Comparison of ENCODE assay signal across 25 cellular contexts in genomic region chr9:129306318-129306973, GRCh38.
DNase-seq lines count a peak whose midpoint lies in the region; ATAC-seq, FAIRE-seq and TF ChIP-seq lines count a peak whose summit lies in the region.
"Had no signal": no experiment of that assay in that cellular context is flagged by ENCODE, and none has a peak within 500 bp of the region (broad histone marks: within the 10 kb centered on the region; RNA-seq: fewer than 3 reads in every experiment).

No MANE protein-coding gene starts in this region.

- no peak for TF ChIP-seq RAD21 in HepG2 (CRISPR knock-in tag; IDR thresholded peaks at IDR 0.05)

- H3K9me3 ChIP-seq in HepG2 (ENCODE audit: low read length) (peaks cover 6% of the 10 kb centered on the region; the same call in 1 of the 2 replicates), stomach smooth muscle (ENCODE audit: control insufficient read depth in 2 of 2, low read length in 2 of 2) (no peaks in the 10 kb centered on the region)
- H3K9me3 ChIP-seq: gastroesophageal sphincter had no signal

- H3K79me2 ChIP-seq in HepG2 (ENCODE audit: insufficient read depth, low read length): no peaks in the 10 kb centered on the region

- TF ChIP-seq POLR2A in HepG2 (IDR thresholded peaks at IDR 0.05; ENCODE audit: insufficient read depth in 1 of 2, low read depth in 2 of 2, low read length in 2 of 2): no peak

- H3K9ac ChIP-seq in HepG2 (ENCODE audit: insufficient read depth, low read depth, low read length): no peak overlapping the region
- H3K9ac ChIP-seq in stomach smooth muscle (ENCODE audit: low read length in 2 of 2): no peak overlapping the region
- H3K9ac ChIP-seq: GM23248 had no signal

- no peak overlapping the region for H2AFZ ChIP-seq in HepG2 (ENCODE audit: low read length)
- H2AFZ ChIP-seq: GM23248 had no signal

- no TSS peak for BruUV-seq in HepG2 (replicated peaks; lab: Mats Ljungman, UMichigan)

- peak; percentile 64 for ATAC-seq in HepG2
- ATAC-seq in HG03457 (IDR thresholded peaks at IDR 0.05; ENCODE audit: unreplicated experiment): no peak
- no peak for ATAC-seq in GM19035 (IDR thresholded peaks at IDR 0.05; ENCODE audit: unreplicated experiment)
- ATAC-seq: activated T-cell treated with anti-CD3 and anti-CD28 coated beads, Interleukin-2, amount 50 U/mL, for 72 hours; gastroesophageal sphincter; Panc1 had no signal

- CTCF ChIA-PET in HepG2 (lab: Yijun Ruan, JAX; ENCODE audit: low intra/inter-chr PET ratio, low total read pairs): no interaction called here

- DNase-seq in activated effector memory CD4-positive, alpha-beta T cell treated with anti-CD3 and anti-CD28 coated beads, Interleukin-2, amount 50 U/mL, for 16 hours: peak; percentile 48
- DNase-seq in activated effector memory CD4-positive, alpha-beta T cell treated with Interleukin-2 at 50 U/mL for 16 hours: no peak
- DNase-seq in activated CD8-positive, alpha-beta memory T cell treated with anti-CD3 and anti-CD28 coated beads, Interleukin-2, amount 50 U/mL, for 48 hours: peak; percentile 35
- DNase-seq in HepG2 (ENCODE audit: low spot score) (no peak), NCI-H1092 treated with DMSO at 0.1 percent for 48 hours (lab: John Stamatoyannopoulos, UW) (no peak)
- DNase-seq: activated CD4-positive, alpha-beta T cell treated with anti-CD3 and anti-CD28 coated beads, Interleukin-2, amount 50 U/mL, for 4 hours; activated T-cell treated with anti-CD3 and anti-CD28 coated beads, Interleukin-2, amount 50 U/mL, for 72 hours; brain microvascular endothelial cell; Calu3; esophagus squamous epithelium; kidney glomerular epithelial cell; naive B cell; NCI-H1417 treated with DMSO at 0.1 percent for 48 hours; NCI-H510A treated with DMSO at 0.1 percent for 48 hours; retina; T-helper 2 cell had no signal

- POLR2A ChIA-PET in HepG2 (lab: Yijun Ruan, JAX): interaction anchor here (1.1 kb wide), 1 partner anchor 11 kb away, joined by 4 read pairs; no protein-coding TSS in a partner anchor

- no peak overlapping the region; a peak in 1 of 6 replicates for H3K4me3 ChIP-seq in HepG2 (replicated peaks in 1 of 3; ENCODE audit: insufficient read depth in 1 of 3, low read depth in 2 of 3, low read length in 3 of 3)
- no peak overlapping the region for H3K4me3 ChIP-seq in stomach smooth muscle (ENCODE audit: low read length in 2 of 2)
- H3K4me3 ChIP-seq: esophagus squamous epithelium, gastroesophageal sphincter, GM23248 had no signal

- intact Hi-C loops in HepG2 (cut with micrococcal nuclease; ENCODE audit: unreplicated experiment): loop anchor here (5.0 kb wide), 1 partner anchor 36 kb away; no protein-coding TSS in a partner anchor

- peaks cover 21% of the 10 kb centered on the region for H3K4me1 ChIP-seq in HepG2 (ENCODE audit: insufficient read depth, low read length)
- H3K4me1 ChIP-seq in stomach smooth muscle (ENCODE audit: control insufficient read depth, insufficient read depth, low read length): peaks cover 7% of the 10 kb centered on the region
- H3K4me1 ChIP-seq: esophagus squamous epithelium, gastroesophageal sphincter had no signal

- TF ChIP-seq CTCF in HepG2 (CRISPR knock-in tag; IDR thresholded peaks at IDR 0.05): no peak

- no peaks in the 10 kb centered on the region for H3K36me3 ChIP-seq in HepG2 (replicated peaks in 1 of 2; ENCODE audit: control insufficient read depth in 1 of 2, insufficient read depth in 2 of 2, low read length in 2 of 2)
- no peaks in the 10 kb centered on the region for H3K36me3 ChIP-seq in stomach smooth muscle (ENCODE audit: control insufficient read depth in 2 of 2, insufficient read depth in 2 of 2, low read length in 2 of 2)
- H3K36me3 ChIP-seq: brain microvascular endothelial cell, esophagus squamous epithelium, gastroesophageal sphincter had no signal

- H3K27me3 ChIP-seq in HepG2 (ENCODE audit: control insufficient read depth in 1 of 2, insufficient read depth in 2 of 2, low read length in 2 of 2): peaks cover 2 to 14% of the 10 kb centered on the region in 2 experiments; a peak in 2 of 5 replicates
- no peaks in the 10 kb centered on the region for H3K27me3 ChIP-seq in stomach smooth muscle (ENCODE audit: control insufficient read depth in 1 of 2, insufficient read depth in 2 of 2, low read length in 2 of 2)
- H3K27me3 ChIP-seq: brain microvascular endothelial cell, esophagus squamous epithelium, gastroesophageal sphincter had no signal

- no peak for FAIRE-seq in HepG2 (lab: Jason Lieb, UNC)
- FAIRE-seq: colon, GM12892 had no signal

- TF ChIP-seq EP300 in HepG2 (IDR thresholded peaks at IDR 0.05; ENCODE audit: low read depth in 2 of 2, low read length in 2 of 2) (no peak), HepG2 (CRISPR knock-in tag; IDR thresholded peaks at IDR 0.05; ENCODE audit: borderline replicate concordance) (no peak)

- no peak overlapping the region for H3K27ac ChIP-seq in HepG2 (ENCODE audit: extremely low read length, insufficient read depth, low read length)
- H3K27ac ChIP-seq in stomach smooth muscle (ENCODE audit: low read length): peak overlapping the region; percentile 18
- H3K27ac ChIP-seq: brain microvascular endothelial cell, esophagus squamous epithelium, gastroesophageal sphincter, GM23248, VCaP had no signal

- in situ Hi-C loops in HepG2 (cut with HindIII; ENCODE audit: extremely low pct_ligation_motif_present, low pct_unique_long_range_greater_than_20kb): no loop called here

- H4K20me1 ChIP-seq in HepG2 (ENCODE audit: insufficient read depth, low read length): no peaks in the 10 kb centered on the region

- H3K4me2 ChIP-seq in HepG2 (ENCODE audit: low read depth, low read length): peak overlapping the region; percentile 61; the same call in 1 of the 2 replicates

- WGBS in HepG2 (ENCODE audit: low lambda C conversion rate): 30% methylated on average over 13 of the region's 13 CpGs

TF ChIP-seq in HepG2, 621 proteins besides CTCF, POLR2A, EP300 and RAD21 (continues in another document):
- TF ChIP-seq REXO4 (CRISPR knock-in tag; IDR thresholded peaks at IDR 0.05; ENCODE audit: borderline replicate concordance): no peak
- no peak for TF ChIP-seq POLR2G (IDR thresholded peaks at IDR 0.05; ENCODE audit: low read depth, low read length)
- TF ChIP-seq SIX4 (CRISPR knock-in tag; IDR thresholded peaks at IDR 0.05): no peak
- TF ChIP-seq, protein P1, sequence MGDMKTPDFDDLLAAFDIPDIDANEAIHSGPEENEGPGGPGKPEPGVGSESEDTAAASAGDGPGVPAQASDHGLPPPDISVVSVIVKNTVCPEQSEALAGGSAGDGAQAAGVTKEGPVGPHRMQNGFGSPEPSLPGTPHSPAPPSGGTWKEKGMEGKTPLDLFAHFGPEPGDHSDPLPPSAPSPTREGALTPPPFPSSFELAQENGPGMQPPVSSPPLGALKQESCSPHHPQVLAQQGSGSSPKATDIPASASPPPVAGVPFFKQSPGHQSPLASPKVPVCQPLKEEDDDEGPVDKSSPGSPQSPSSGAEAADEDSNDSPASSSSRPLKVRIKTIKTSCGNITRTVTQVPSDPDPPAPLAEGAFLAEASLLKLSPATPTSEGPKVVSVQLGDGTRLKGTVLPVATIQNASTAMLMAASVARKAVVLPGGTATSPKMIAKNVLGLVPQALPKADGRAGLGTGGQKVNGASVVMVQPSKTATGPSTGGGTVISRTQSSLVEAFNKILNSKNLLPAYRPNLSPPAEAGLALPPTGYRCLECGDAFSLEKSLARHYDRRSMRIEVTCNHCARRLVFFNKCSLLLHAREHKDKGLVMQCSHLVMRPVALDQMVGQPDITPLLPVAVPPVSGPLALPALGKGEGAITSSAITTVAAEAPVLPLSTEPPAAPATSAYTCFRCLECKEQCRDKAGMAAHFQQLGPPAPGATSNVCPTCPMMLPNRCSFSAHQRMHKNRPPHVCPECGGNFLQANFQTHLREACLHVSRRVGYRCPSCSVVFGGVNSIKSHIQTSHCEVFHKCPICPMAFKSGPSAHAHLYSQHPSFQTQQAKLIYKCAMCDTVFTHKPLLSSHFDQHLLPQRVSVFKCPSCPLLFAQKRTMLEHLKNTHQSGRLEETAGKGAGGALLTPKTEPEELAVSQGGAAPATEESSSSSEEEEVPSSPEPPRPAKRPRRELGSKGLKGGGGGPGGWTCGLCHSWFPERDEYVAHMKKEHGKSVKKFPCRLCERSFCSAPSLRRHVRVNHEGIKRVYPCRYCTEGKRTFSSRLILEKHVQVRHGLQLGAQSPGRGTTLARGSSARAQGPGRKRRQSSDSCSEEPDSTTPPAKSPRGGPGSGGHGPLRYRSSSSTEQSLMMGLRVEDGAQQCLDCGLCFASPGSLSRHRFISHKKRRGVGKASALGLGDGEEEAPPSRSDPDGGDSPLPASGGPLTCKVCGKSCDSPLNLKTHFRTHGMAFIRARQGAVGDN (CRISPR knock-in tag; IDR thresholded peaks at IDR 0.05): no peak
- TF ChIP-seq ZGPAT (CRISPR knock-in tag; IDR thresholded peaks at IDR 0.05): no peak
- no peak for TF ChIP-seq ZNF558 (CRISPR knock-in tag; IDR thresholded peaks at IDR 0.05; ENCODE audit: borderline replicate concordance)
- TF ChIP-seq ZNF121 (CRISPR knock-in tag; IDR thresholded peaks at IDR 0.05): peak; percentile 87
- TF ChIP-seq TEAD2 (CRISPR knock-in tag; IDR thresholded peaks at IDR 0.05): no peak

Comparison
In these comparisons a context has a peak if more than half of its experiments do, and no peak if none do; other contexts are left out.
1. DNase-seq: peak in activated effector memory CD4-positive, alpha-beta T cell treated with anti-CD3 and anti-CD28 coated beads, Interleukin-2, amount 50 U/mL, for 16 hours (single experiment) and activated CD8-positive, alpha-beta memory T cell treated with anti-CD3 and anti-CD28 coated beads, Interleukin-2, amount 50 U/mL, for 48 hours (single experiment); none in activated effector memory CD4-positive, alpha-beta T cell treated with Interleukin-2 at 50 U/mL for 16 hours (single experiment), HepG2 (single experiment) and NCI-H1092 treated with DMSO at 0.1 percent for 48 hours (single experiment).